Comparison of ENCODE assay signal across 1 cellular context in genomic region chr6:162962093-162962492, GRCh38.
TF ChIP-seq lines count a peak whose summit lies in the region.

No MANE protein-coding gene starts in this region.

TF ChIP-seq in IMR-90, 13 proteins besides CTCF, POLR2A, EP300 and RAD21 (continued from another document):
- TF ChIP-seq MXI1 (IDR thresholded peaks at IDR 0.05; ENCODE audit: borderline replicate concordance, low read depth, low read length) = no peak
- TF ChIP-seq, protein P1, sequence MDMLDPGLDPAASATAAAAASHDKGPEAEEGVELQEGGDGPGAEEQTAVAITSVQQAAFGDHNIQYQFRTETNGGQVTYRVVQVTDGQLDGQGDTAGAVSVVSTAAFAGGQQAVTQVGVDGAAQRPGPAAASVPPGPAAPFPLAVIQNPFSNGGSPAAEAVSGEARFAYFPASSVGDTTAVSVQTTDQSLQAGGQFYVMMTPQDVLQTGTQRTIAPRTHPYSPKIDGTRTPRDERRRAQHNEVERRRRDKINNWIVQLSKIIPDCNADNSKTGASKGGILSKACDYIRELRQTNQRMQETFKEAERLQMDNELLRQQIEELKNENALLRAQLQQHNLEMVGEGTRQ (IDR thresholded peaks at IDR 0.05; ENCODE audit: low read depth, low read length) = no peak
TF ChIP-seq in IMR-90: peak in this region for 0.
